In genomic region chr15:76057332-76058000, GRCh38 we compare ENCODE assay signal across 9 cellular contexts. TPM values are rescaled to one million over a fixed set of nuclear protein-coding genes. Genes with fewer than 3 reads are reported as not detected.
DNase-seq lines count a peak whose midpoint lies in the region; ATAC-seq and FAIRE-seq lines count a peak whose summit lies in the region.
"Had no signal": no experiment of that assay in that cellular context is flagged by ENCODE, and none has a peak within 500 bp of the region (broad histone marks: within the 10 kb centered on the region; RNA-seq: fewer than 3 reads in every experiment).

No MANE protein-coding gene starts in this region.

- WGBS in urinary bladder = 2% methylated on average over 7 of the region's 7 CpGs

- no peak overlapping the region for H3K4me3 Mint-ChIP-seq in T-helper 17 cell

- H3K27ac ChIP-seq in urinary bladder (ENCODE audit: low read depth) = no peak overlapping the region

- FAIRE-seq in GM19239 (lab: Jason Lieb, UNC) (peak; percentile 92), colon (lab: Jason Lieb, UNC) (peak; percentile 24)

- peak overlapping the region; percentile 20 for H3K4me3 ChIP-seq in urinary bladder (ENCODE audit: low read depth, low read length)

- no peaks in the 10 kb centered on the region for H3K36me3 ChIP-seq in urinary bladder (ENCODE audit: insufficient read depth)

- peaks cover 48% of the 10 kb centered on the region for H3K27me3 Mint-ChIP-seq in T-helper 17 cell

- no peaks in the 10 kb centered on the region for H3K36me3 Mint-ChIP-seq in T-helper 17 cell (ENCODE audit: low read depth)

- peak; percentile 29 for ATAC-seq in T-helper 17 cell

- H3K4me1 ChIP-seq in urinary bladder (ENCODE audit: insufficient read depth) = peaks cover 2% of the 10 kb centered on the region

- H3K27ac Mint-ChIP-seq in T-helper 17 cell = peak overlapping the region; percentile 11

- H3K4me1 Mint-ChIP-seq in T-helper 17 cell = peaks cover 19% of the 10 kb centered on the region

- H3K9me3 ChIP-seq in T-helper 17 cell (ENCODE audit: control insufficient read depth, low read length, poor library complexity, severe bottlenecking) = peaks cover 4% of the 10 kb centered on the region

- peak; percentile 12 for DNase-seq in DMS53 treated with DMSO at 0.1 percent for 48 hours (lab: John Stamatoyannopoulos, UW; ENCODE audit: unreplicated experiment)
- DNase-seq in GM19239 (ENCODE audit: insufficient read length, low spot score) = peak; percentile 28
- DNase-seq in HT1080 (ENCODE audit: low read depth) = peak; percentile 12
- DNase-seq in T-helper 17 cell = peak in 1 of 3 donors; percentile 23
- DNase-seq in middle frontal gyrus (ENCODE audit: extremely low spot score, low spot score) = peak; percentile 26
- no peak for DNase-seq in islet precursor cell

RNA-seq across cellular contexts. Expression of gene TMEM266, which starts 2.3 kb away (rescaled TPM):
- total RNA-seq in HT1080 (2014; rRNA removed; shearing (Covaris generic)) = 0.08 and 0.17 TPM in 2 replicates
- 0.03 TPM in 1 of 2 replicates, not detected in the other for polyA plus RNA-seq in HT1080 (2015; cell fraction: cytosol; rRNA removed)
- 0.11 and 0.20 TPM in 2 replicates for polyA plus RNA-seq in HT1080 (2015; cell fraction: nucleus; rRNA removed)
- total RNA-seq in T-helper 17 cell (not detected), urinary bladder (0.16 TPM)
- polyA plus RNA-seq in urinary bladder = 0.11 TPM

RNA-seq across cellular contexts. Expression of gene NRG4, which starts 45.2 kb away (rescaled TPM):
- total RNA-seq in HT1080 (2014; rRNA removed; shearing (Covaris generic)) = not detected in 2 replicates
- polyA plus RNA-seq in HT1080 (2015; cell fraction: cytosol; rRNA removed) = not detected in 2 replicates
- 0.05 and 0.14 TPM in 2 replicates for polyA plus RNA-seq in HT1080 (2015; cell fraction: nucleus; rRNA removed)
- total RNA-seq in T-helper 17 cell = not detected
- total RNA-seq in urinary bladder = 6.1 TPM
- 0.84 TPM for polyA plus RNA-seq in urinary bladder
- total RNA-seq: subcutaneous adipose tissue had no signal
